In genomic region chr2:112597537-112598322, GRCh38 we compare ENCODE assay signal across 24 cellular contexts.
"Had no signal": no experiment of that assay in that cellular context is flagged by ENCODE, and none has a peak within 500 bp of the region (broad histone marks: within the 10 kb centered on the region; RNA-seq: fewer than 3 reads in every experiment).

No MANE protein-coding gene starts in this region.

- DNase-seq: effector memory CD8-positive, alpha-beta T cell; esophagus squamous epithelium; foreskin fibroblast; immature natural killer cell; kidney; left cardiac atrium; left ventricle myocardium inferior; mesendoderm; naive thymus-derived CD4-positive, alpha-beta T cell; nephron progenitor cell; small intestine; stimulated activated CD4-positive, alpha-beta T cell treated with anti-CD3 and anti-CD28 coated beads, Interleukin-2, amount 100 ng/mL, for 48 hours; stimulated activated naive CD8-positive, alpha-beta T cell treated with anti-CD3 and anti-CD28 coated beads, Interleukin-15, Interleukin-2, amounts not matched to agents 100 U/mL and 50 U/mL, for 24 hours; thyroid gland; upper lobe of left lung; uterus had no signal

- ATAC-seq: effector memory CD8-positive, alpha-beta T cell; gastroesophageal sphincter; left cardiac atrium; naive thymus-derived CD4-positive, alpha-beta T cell; stimulated activated effector memory CD8-positive, alpha-beta T cell treated with anti-CD3 and anti-CD28 coated beads, Interleukin-12 subunit alpha, Interleukin-12 subunit beta, amount 100 ng/mL, for 72 hours; stimulated activated naive CD8-positive, alpha-beta T cell treated with anti-CD3 and anti-CD28 coated beads, Interleukin-15, Interleukin-2, amounts not matched to agents 100 U/mL and 50 U/mL, for 24 hours had no signal

- H3K9ac ChIP-seq: parathyroid adenoma had no signal

- H3K36me3 ChIP-seq: esophagus squamous epithelium, left ventricle myocardium inferior, prostate gland, suprapubic skin, thyroid gland, upper lobe of left lung, uterus had no signal

- H2AFZ ChIP-seq: parathyroid adenoma had no signal

- H3K27me3 ChIP-seq: esophagus squamous epithelium, gastroesophageal sphincter, suprapubic skin, thyroid gland, upper lobe of left lung, uterus had no signal

- H3K4me3 ChIP-seq: esophagus squamous epithelium, gastroesophageal sphincter, left ventricle myocardium inferior, lung, prostate gland, suprapubic skin, thyroid gland, upper lobe of left lung, uterus had no signal

- H3K27ac ChIP-seq: epithelial cell of prostate, esophagus squamous epithelium, gastroesophageal sphincter, left ventricle myocardium inferior, parathyroid adenoma, prostate gland, suprapubic skin, thyroid gland, upper lobe of left lung, uterus had no signal

- H3K9me3 ChIP-seq: esophagus squamous epithelium, gastroesophageal sphincter, left ventricle myocardium inferior, prostate gland, suprapubic skin, thyroid gland, upper lobe of left lung, uterus had no signal

- FAIRE-seq: colon, kidney, small intestine had no signal

- H3K4me1 ChIP-seq: parathyroid adenoma, prostate gland, thyroid gland, uterus had no signal

- H3K79me2 ChIP-seq: parathyroid adenoma had no signal
